ENCODE assay signal across 9 cellular contexts in the genomic region with DNA sequence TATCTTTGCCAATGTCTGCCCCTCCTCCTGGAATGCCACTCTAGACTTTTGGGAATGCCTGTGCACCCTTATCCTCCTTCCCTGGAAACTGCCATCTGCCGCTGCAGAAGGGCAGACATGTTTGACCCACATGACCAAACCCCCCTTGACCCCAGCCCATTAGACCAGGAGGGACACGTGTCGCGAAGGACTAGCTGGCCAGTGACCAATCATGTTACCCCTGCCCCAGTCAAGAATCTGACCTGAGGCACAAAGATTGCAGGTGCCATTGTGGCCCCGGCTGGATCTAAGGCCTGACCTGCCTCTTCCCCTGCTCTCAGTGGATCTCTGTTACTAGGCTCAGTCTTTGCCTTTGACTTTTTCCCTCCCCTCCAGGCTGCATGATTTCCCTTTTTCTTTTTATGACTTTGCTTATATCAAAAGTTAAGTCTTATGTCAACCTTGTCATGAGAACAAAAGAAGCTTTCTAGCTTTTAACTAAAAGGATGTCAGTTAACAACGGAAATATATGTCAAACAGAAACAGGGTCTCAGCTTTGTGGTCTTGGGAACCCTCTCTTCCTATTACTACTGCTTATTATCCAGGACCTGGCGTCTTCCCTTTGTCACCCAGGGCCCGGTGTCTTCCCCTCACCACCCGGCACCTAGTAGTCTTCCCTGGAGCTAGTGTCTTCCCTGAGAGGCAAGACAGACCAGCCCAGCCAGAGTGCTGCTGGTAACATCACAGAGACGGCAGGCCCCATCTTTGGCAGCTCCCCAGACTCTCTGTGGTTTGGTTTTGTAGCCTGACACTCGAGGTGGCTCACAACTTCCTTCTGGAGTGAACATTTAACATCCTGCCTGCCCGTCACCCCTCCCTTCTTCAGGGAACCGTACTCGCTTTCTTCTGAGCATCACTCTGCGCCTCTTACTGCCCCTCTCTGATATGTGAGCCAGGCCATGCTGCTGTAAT. TPM values are rescaled to one million over a fixed set of nuclear protein-coding genes. Genes with fewer than 3 reads are reported as not detected.
DNase-seq lines count a peak whose midpoint lies in the region; ATAC-seq and TF ChIP-seq lines count a peak whose summit lies in the region.
"Had no signal": no experiment of that assay in that cellular context is flagged by ENCODE, and none has a peak within 500 bp of the region (broad histone marks: within the 10 kb centered on the region; RNA-seq: fewer than 3 reads in every experiment).

No MANE protein-coding gene starts in this region.

- CTCF ChIA-PET in activated CD4-positive, alpha-beta memory T cell treated with anti-CD3 and anti-CD28 coated beads for 36 hours (lab: Charles Lee), result interaction anchor here (0.8 to 4.2 kb wide), 8 partner anchors 9 to 51 kb away, joined by 3 to 19 read pairs (median 5); partner anchors contain the start of gene PPIF

- TF ChIP-seq CTCF in epithelial cell of esophagus (IDR thresholded peaks at IDR 0.05; ENCODE audit: insufficient read depth, low read depth, low read length, missing control alignments), result no peak

- H3K4me3 Mint-ChIP-seq in activated CD4-positive, alpha-beta memory T cell treated with anti-CD3 and anti-CD28 coated beads for 36 hours, result peak overlapping the region; percentile 39

- POLR2A ChIA-PET in activated CD4-positive, alpha-beta memory T cell treated with anti-CD3 and anti-CD28 coated beads for 36 hours (lab: Charles Lee), result interaction anchor here (1.0 to 3.8 kb wide), 7 partner anchors 9 to 81 kb away, joined by 3 to 23 read pairs (median 8); partner anchors contain the start of gene PPIF

- H3K36me3 Mint-ChIP-seq in activated CD4-positive, alpha-beta memory T cell treated with anti-CD3 and anti-CD28 coated beads for 36 hours, result peaks cover 3% of the 10 kb centered on the region

- peaks cover 4% of the 10 kb centered on the region for H3K9me3 Mint-ChIP-seq in activated CD4-positive, alpha-beta memory T cell treated with anti-CD3 and anti-CD28 coated beads for 36 hours

- H3K27me3 Mint-ChIP-seq in activated CD4-positive, alpha-beta memory T cell treated with anti-CD3 and anti-CD28 coated beads for 36 hours, result no peaks in the 10 kb centered on the region

- intact Hi-C loops in activated CD4-positive, alpha-beta memory T cell treated with anti-CD3 and anti-CD28 coated beads for 36 hours (cut with micrococcal nuclease), result loop anchor here (1.0 to 10.0 kb wide), 6 partner anchors 8 to 1018 kb away; partner anchors contain the start of gene ZCCHC24

- no peak overlapping the region for H3K4me3 ChIP-seq in epithelial cell of esophagus (ENCODE audit: low read length)
- H3K4me3 ChIP-seq: dorsolateral prefrontal cortex had no signal

- H3K27ac Mint-ChIP-seq in activated CD4-positive, alpha-beta memory T cell treated with anti-CD3 and anti-CD28 coated beads for 36 hours, result peak overlapping the region; percentile 92

- ATAC-seq in HG03521 (IDR thresholded peaks at IDR 0.05; ENCODE audit: unreplicated experiment), result no peak

- DNase-seq in activated gamma-delta T cell treated with Interleukin-2 at 50 U/mL for 16 hours (peak; percentile 84), activated gamma-delta T cell (lab: John Stamatoyannopoulos, UW) (no peak), LHCN-M2 (ENCODE audit: low read depth) (peak; percentile 91), epithelial cell of esophagus (ENCODE audit: low read depth) (peak; percentile 64), smooth muscle cell of the brain vasculature (ENCODE audit: low read depth, low spot score) (peak; percentile 69), NCI-H1048 (lab: John Stamatoyannopoulos, UW) (no peak)
- peak; percentile 91 for DNase-seq in activated CD4-positive, alpha-beta memory T cell treated with anti-CD3 and anti-CD28 coated beads for 36 hours

- H3K4me1 Mint-ChIP-seq in activated CD4-positive, alpha-beta memory T cell treated with anti-CD3 and anti-CD28 coated beads for 36 hours (ENCODE audit: low read depth), result peaks cover 68% of the 10 kb centered on the region

RNA-seq across cellular contexts. Expression of gene PPIF, which starts 24.4 kb away (rescaled TPM):
- total RNA-seq in LHCN-M2 (2014; rRNA removed), result 37.6 and 43.8 TPM in 2 replicates
- 45.6 TPM for polyA plus RNA-seq in LHCN-M2 (2012)
- 10 to 100 TPM; 87.2 to 94.0 TPM for total RNA-seq in activated CD4-positive, alpha-beta memory T cell treated with anti-CD3 and anti-CD28 coated beads for 36 hours

Comparison
In these comparisons a context has a peak if more than half of its experiments do, and no peak if none do; other contexts are left out.
1. DNase-seq: peak in activated gamma-delta T cell treated with Interleukin-2 at 50 U/mL for 16 hours (single experiment), LHCN-M2 (single experiment), activated CD4-positive, alpha-beta memory T cell treated with anti-CD3 and anti-CD28 coated beads for 36 hours (single experiment), epithelial cell of esophagus (single experiment) and smooth muscle cell of the brain vasculature (single experiment); none in activated gamma-delta T cell (single experiment) and NCI-H1048 (single experiment).